In genomic region chr1:22556391-22557104, GRCh38 we compare ENCODE assay signal across 2 cellular contexts.
TF ChIP-seq lines count a peak whose summit lies in the region.

No MANE protein-coding gene starts in this region.

TF ChIP-seq in H1, 55 proteins besides CTCF, POLR2A, EP300 and RAD21 (continued from another document):
- TF ChIP-seq NANOG (IDR thresholded peaks at IDR 0.05; ENCODE audit: insufficient read depth, low read depth, low read length, poor library complexity, severe bottlenecking), result no peak
- TF ChIP-seq CTBP2 (IDR thresholded peaks at IDR 0.05; ENCODE audit: borderline replicate concordance, insufficient read depth, insufficient read length, low read length), result no peak
- peak; percentile 46; the same call in 1 of the 2 replicates for TF ChIP-seq MAX (IDR thresholded peaks at IDR 0.05)
- TF ChIP-seq ATF3 (IDR thresholded peaks at IDR 0.05; ENCODE audit: insufficient read depth, low read depth, low read length), result no peak
- no peak for TF ChIP-seq RXRA (IDR thresholded peaks at IDR 0.05; ENCODE audit: insufficient read depth, low read depth, low read length)
- TF ChIP-seq CHD1 (IDR thresholded peaks at IDR 0.05; ENCODE audit: low read depth, low read length), result no peak
- no peak for TF ChIP-seq FOSL1 (IDR thresholded peaks at IDR 0.05; ENCODE audit: insufficient read depth, low read depth, low read length)

TF ChIP-seq in SK-N-SH treated with all-trans-retinoic acid at 6 μM for 48 hours, 23 proteins besides CTCF, POLR2A, EP300 and RAD21 (continued from another document):
- TF ChIP-seq TSHZ2 (CRISPR knock-in tag; IDR thresholded peaks at IDR 0.05), result no peak
- TF ChIP-seq CSDC2 (CRISPR knock-in tag; IDR thresholded peaks at IDR 0.05), result no peak
- TF ChIP-seq TCF4 (CRISPR knock-in tag; IDR thresholded peaks at IDR 0.05; ENCODE audit: borderline replicate concordance), result no peak
- TF ChIP-seq ZFP3 (CRISPR knock-in tag; IDR thresholded peaks at IDR 0.05), result no peak
- TF ChIP-seq ZC3H10 (CRISPR knock-in tag; IDR thresholded peaks at IDR 0.05), result no peak
- TF ChIP-seq GLIS3 (CRISPR knock-in tag; IDR thresholded peaks at IDR 0.05), result no peak
- TF ChIP-seq ARNTL (CRISPR knock-in tag; IDR thresholded peaks at IDR 0.05; ENCODE audit: borderline replicate concordance, low read depth), result no peak
